In genomic region chr22:20549232-20549841, GRCh38 we compare ENCODE assay signal across 1 cellular context.
TF ChIP-seq lines count a peak whose summit lies in the region.

No MANE protein-coding gene starts in this region.

TF ChIP-seq in GM12878, 131 proteins besides CTCF, POLR2A, EP300 and RAD21 (continued from another document):
- TF ChIP-seq SKIL (IDR thresholded peaks at IDR 0.05; ENCODE audit: low read depth, poor library complexity, severe bottlenecking), result no peak
